8 cellular contexts compared by ENCODE assay signal in the genomic region with DNA sequence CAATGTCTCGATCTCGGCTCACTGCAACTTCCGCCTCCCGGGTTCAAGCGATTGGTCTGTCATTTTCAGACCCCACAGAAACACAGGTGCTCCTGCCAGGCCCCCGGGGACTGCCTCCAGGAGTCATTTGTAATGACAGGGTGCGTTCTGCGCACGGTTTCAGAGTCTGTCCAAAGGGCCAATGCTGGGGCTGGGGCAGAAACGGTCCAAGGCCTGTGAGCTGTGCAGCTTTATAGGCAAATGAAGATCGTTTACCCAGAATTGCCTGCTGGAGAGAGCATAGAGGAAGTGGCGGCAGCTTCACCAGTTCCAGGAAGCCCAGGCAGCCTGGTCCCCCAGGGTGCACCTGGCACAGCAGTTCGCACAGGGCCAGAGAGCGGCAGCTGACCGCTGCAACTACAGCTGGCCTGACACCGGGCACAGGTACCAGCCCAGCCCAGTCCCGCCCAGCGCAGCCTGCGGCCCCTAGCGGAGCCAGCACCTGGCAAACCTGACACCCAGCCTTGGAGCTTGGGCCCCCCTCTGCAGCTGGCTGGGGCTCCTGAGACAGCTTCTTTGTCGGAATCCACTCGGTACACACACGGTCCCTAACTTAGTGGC.
DNase-seq lines count a peak whose midpoint lies in the region; ATAC-seq and TF ChIP-seq lines count a peak whose summit lies in the region.
"Not testable (repeated sequence)": the region's sequence is repeated elsewhere in the genome, so short reads cannot be mapped to it uniquely, and the experiment has no call there.

No MANE protein-coding gene starts in this region.

- peak overlapping the region; percentile 95 to 97 for H3K27ac Mint-ChIP-seq in stimulated activated naive CD8-positive, alpha-beta T cell treated with anti-CD3 and anti-CD28 coated beads, Interleukin-15, amount 100 ng/mL, for 72 hours

- peak overlapping the region; percentile 48 for H3K4me3 ChIP-seq in GM12864 (ENCODE audit: low read depth, low read length)
- not testable (repeated sequence) for H3K4me3 ChIP-seq in colonic mucosa

- H3K36me3 ChIP-seq in colonic mucosa = not testable (repeated sequence)

- peak; percentile 59 for DNase-seq in GM12864 (ENCODE audit: low read depth)
- peak; percentile 86 for DNase-seq in NCI-H2196 (lab: John Stamatoyannopoulos, UW; ENCODE audit: unreplicated experiment)
- DNase-seq in activated CD4-positive, alpha-beta T cell treated with anti-CD3 and anti-CD28 coated beads, Interleukin-2, amount 50 U/mL, for 4 hours = peak; percentile 25
- peak; percentile 82 for DNase-seq in colonic mucosa
- DNase-seq in mucosa of gallbladder (ENCODE audit: low spot score) = peak; percentile 72
- DNase-seq in stimulated activated naive CD8-positive, alpha-beta T cell treated with anti-CD3 and anti-CD28 coated beads, Interleukin-15, amount 100 ng/mL, for 72 hours = peak; percentile 71 to 75

- TF ChIP-seq CTCF in GM12864 (IDR thresholded peaks at IDR 0.05; ENCODE audit: low read depth, low read length, missing control alignments) = peak; percentile 2
- not testable (repeated sequence) for TF ChIP-seq CTCF in colonic mucosa (IDR thresholded peaks at IDR 0.05)

- H3K27me3 ChIP-seq in colonic mucosa = not testable (repeated sequence)

- not testable (repeated sequence) for H3K9me3 Mint-ChIP-seq in stimulated activated naive CD8-positive, alpha-beta T cell treated with anti-CD3 and anti-CD28 coated beads, Interleukin-15, amount 100 ng/mL, for 72 hours

- peak overlapping the region; percentile 48 to 66 for H3K9ac ChIP-seq in colonic mucosa (ENCODE audit: low read depth in 2 of 2, low read length in 2 of 2)

- H3K9me3 ChIP-seq in colonic mucosa = not testable (repeated sequence)

- H3K27me3 Mint-ChIP-seq in stimulated activated naive CD8-positive, alpha-beta T cell treated with anti-CD3 and anti-CD28 coated beads, Interleukin-15, amount 100 ng/mL, for 72 hours = not testable (repeated sequence)

- H3K4me3 Mint-ChIP-seq in stimulated activated naive CD8-positive, alpha-beta T cell treated with anti-CD3 and anti-CD28 coated beads, Interleukin-15, amount 100 ng/mL, for 72 hours = peak overlapping the region; percentile 87 to 95

- intact Hi-C loops in colonic mucosa (cut with DNase I) = not testable (repeated sequence)

- H3K27ac ChIP-seq in colonic mucosa = peak overlapping the region; percentile 80

- not testable (repeated sequence) for H3K4me1 ChIP-seq in colonic mucosa

- peaks cover 84% of the 10 kb centered on the region for H3K4me1 Mint-ChIP-seq in stimulated activated naive CD8-positive, alpha-beta T cell treated with anti-CD3 and anti-CD28 coated beads, Interleukin-15, amount 100 ng/mL, for 72 hours

- peak; percentile 61 for ATAC-seq in GM19468 (IDR thresholded peaks at IDR 0.05; ENCODE audit: extremely low read depth, unreplicated experiment)
- peak; percentile 51 for ATAC-seq in HG03097 (IDR thresholded peaks at IDR 0.05; ENCODE audit: low FRiP score, unreplicated experiment)
- peak; percentile 71 for ATAC-seq in stimulated activated naive CD8-positive, alpha-beta T cell treated with anti-CD3 and anti-CD28 coated beads, Interleukin-15, amount 100 ng/mL, for 72 hours

Comparison
In these comparisons a context has a peak if more than half of its experiments do, and no peak if none do; other contexts are left out.
1. DNase-seq: peak in every context shown above with its lines; median percentile 86 in NCI-H2196; 82 in colonic mucosa; 73 in stimulated activated naive CD8-positive, alpha-beta T cell treated with anti-CD3 and anti-CD28 coated beads, Interleukin-15, amount 100 ng/mL, for 72 hours; 72 in mucosa of gallbladder; 59 in GM12864; 25 in activated CD4-positive, alpha-beta T cell treated with anti-CD3 and anti-CD28 coated beads, Interleukin-2, amount 50 U/mL, for 4 hours.